Comparison of ENCODE assay signal across 18 cellular contexts in genomic region chr3:139309880-139310279, GRCh38. TPM values are rescaled to one million over a fixed set of nuclear protein-coding genes. Genes with fewer than 3 reads are reported as not detected.
DNase-seq lines count a peak whose midpoint lies in the region; ATAC-seq and TF ChIP-seq lines count a peak whose summit lies in the region.
"Had no signal": no experiment of that assay in that cellular context is flagged by ENCODE, and none has a peak within 500 bp of the region (broad histone marks: within the 10 kb centered on the region; RNA-seq: fewer than 3 reads in every experiment).

No MANE protein-coding gene starts in this region.

- H3K9me3 ChIP-seq in PC-3 (ENCODE audit: low read length), result no peaks in the 10 kb centered on the region
- no peaks in the 10 kb centered on the region for H3K9me3 ChIP-seq in trophoblast cell (ENCODE audit: insufficient read depth, low read depth, low read length)
- no peaks in the 10 kb centered on the region for H3K9me3 ChIP-seq in MM.1S (replicated peaks; ENCODE audit: insufficient read depth, low read length)
- H3K9me3 ChIP-seq: gastroesophageal sphincter had no signal

- H3K4me3 ChIP-seq in PC-3 (ENCODE audit: low read length), result no peak overlapping the region
- H3K4me3 ChIP-seq in trophoblast cell (ENCODE audit: low read depth, low read length), result no peak overlapping the region
- no peak overlapping the region for H3K4me3 ChIP-seq in MM.1S (ENCODE audit: low read length)
- H3K4me3 ChIP-seq: gastroesophageal sphincter had no signal

- H2BK12ac ChIP-seq in trophoblast cell (ENCODE audit: low read length), result no peak overlapping the region

- no peak overlapping the region for H4K12ac ChIP-seq in trophoblast cell (ENCODE audit: low read depth, low read length)

- POLR2A ChIA-PET in PC-3 (lab: Charles Lee; ENCODE audit: unreplicated experiment), result no interaction called here

- H3K18ac ChIP-seq in trophoblast cell (ENCODE audit: low read length), result no peak overlapping the region

- H3K9ac ChIP-seq in PC-3 (ENCODE audit: low read length) (peak overlapping the region; percentile 22; the same call in 1 of the 2 replicates), trophoblast cell (ENCODE audit: low read length) (no peak overlapping the region), MM.1S (ENCODE audit: low read length) (no peak overlapping the region)

- H4K8ac ChIP-seq in trophoblast cell (ENCODE audit: low read depth, low read length), result no peak overlapping the region

- H2AK5ac ChIP-seq in trophoblast cell (ENCODE audit: low read length), result no peak overlapping the region

- no peak overlapping the region for H2AFZ ChIP-seq in PC-3 (ENCODE audit: low read length)
- no peak overlapping the region for H2AFZ ChIP-seq in trophoblast cell (ENCODE audit: insufficient read depth, low read length, poor library complexity)
- no peak overlapping the region for H2AFZ ChIP-seq in MM.1S (ENCODE audit: low read length)

- H3K79me2 ChIP-seq in PC-3 (ENCODE audit: low read length) (no peaks in the 10 kb centered on the region), trophoblast cell (ENCODE audit: control insufficient read depth, insufficient read depth, low read length, poor library complexity) (no peaks in the 10 kb centered on the region), MM.1S (ENCODE audit: low read length) (no peaks in the 10 kb centered on the region)

- peak overlapping the region; percentile 73 for H3K4me2 ChIP-seq in PC-3 (ENCODE audit: low read length)
- no peak overlapping the region for H3K4me2 ChIP-seq in trophoblast cell (ENCODE audit: low read length)
- no peak overlapping the region for H3K4me2 ChIP-seq in MM.1S (ENCODE audit: low read depth, low read length)

- H4K20me1 ChIP-seq in PC-3 (ENCODE audit: low read length), result no peaks in the 10 kb centered on the region
- no peaks in the 10 kb centered on the region for H4K20me1 ChIP-seq in MM.1S (ENCODE audit: insufficient read depth, low read length)

- WGBS in trophoblast cell (ENCODE audit: extremely low coverage, insufficient coverage, insufficient read length), result no CpG with 5 or more reads among the region's 4 CpGs

- H3K14ac ChIP-seq in trophoblast cell (ENCODE audit: low read length), result no peak overlapping the region

- H3K27ac ChIP-seq in PC-3 (ENCODE audit: low read length) (peak overlapping the region; percentile 82), epithelial cell of prostate (peak overlapping the region; percentile 40), trophoblast cell (ENCODE audit: low read depth, low read length) (peak overlapping the region; percentile 50), MM.1S (ENCODE audit: low read length) (no peak overlapping the region)
- H3K27ac ChIP-seq: gastroesophageal sphincter had no signal

- peaks cover 18% of the 10 kb centered on the region for H3K79me1 ChIP-seq in trophoblast cell (ENCODE audit: low read length)

- H4K91ac ChIP-seq in trophoblast cell (ENCODE audit: low read depth, low read length), result no peak overlapping the region

- H3K9me2 ChIP-seq in PC-3 (replicated peaks; ENCODE audit: low read length) (no peaks in the 10 kb centered on the region), MM.1S (replicated peaks; ENCODE audit: insufficient read depth, low read length) (no peaks in the 10 kb centered on the region)

- H3K27me3 ChIP-seq in PC-3 (ENCODE audit: low read length) (no peaks in the 10 kb centered on the region), trophoblast cell (ENCODE audit: insufficient read depth, low read length) (no peaks in the 10 kb centered on the region), MM.1S (replicated peaks; ENCODE audit: insufficient read depth, low read length) (no peaks in the 10 kb centered on the region)

- CTCF ChIA-PET in PC-3 (lab: Charles Lee), result no interaction called here

- DNase-seq in ELR (ENCODE audit: low read depth), result peak; percentile 90
- DNase-seq in PC-3, result peak; percentile 60
- DNase-seq in epithelial cell of prostate (ENCODE audit: low read depth, low spot score), result no peak
- peak; percentile 23 to 55 for DNase-seq in trophoblast cell
- DNase-seq in NCI-H1694 treated with DMSO at 0.1 percent for 48 hours (lab: John Stamatoyannopoulos, UW), result no peak
- no peak for DNase-seq in MM.1S
- DNase-seq in cortex of kidney (lab: John Stamatoyannopoulos, UW), result no peak
- DNase-seq: activated CD4-positive, alpha-beta T cell treated with anti-CD3 and anti-CD28 coated beads for 4 hours; activated T-cell treated with anti-CD3 and anti-CD28 coated beads, Interleukin-2, amount 50 U/mL, for 4 hours; amygdala; CD4-positive, CD25-positive, alpha-beta regulatory T cell; GF-D8; NCI-H1105; stimulated activated CD4-positive, alpha-beta T cell treated with anti-CD3 and anti-CD28 coated beads, Interleukin-4, amount 100 ng/mL, for 24 hours; T-helper 17 cell had no signal

- H3K4ac ChIP-seq in trophoblast cell (ENCODE audit: low read depth, low read length), result no peak overlapping the region

- no TSS peak for BruUV-seq in PC-3 (replicated peaks; lab: Mats Ljungman, UMichigan)

- H3K4me1 ChIP-seq in PC-3 (ENCODE audit: insufficient read depth, low read length) (peaks cover 56% of the 10 kb centered on the region), trophoblast cell (ENCODE audit: control insufficient read depth in 1 of 2, insufficient read depth in 2 of 2, low read length in 2 of 2) (peaks cover 33 to 44% of the 10 kb centered on the region in 2 experiments), MM.1S (ENCODE audit: low read length) (no peaks in the 10 kb centered on the region)
- H3K4me1 ChIP-seq: gastroesophageal sphincter had no signal

- H3F3A ChIP-seq in PC-3 (ENCODE audit: low read length, unreplicated experiment) (peaks cover 3% of the 10 kb centered on the region), MM.1S (ENCODE audit: insufficient read depth, low read length) (no peaks in the 10 kb centered on the region)

- peak overlapping the region; percentile 11 for H2BK5ac ChIP-seq in trophoblast cell (ENCODE audit: low read depth, low read length, poor library complexity)

- H3K23ac ChIP-seq in trophoblast cell (ENCODE audit: low read length), result no peak overlapping the region

- TF ChIP-seq CTCF in PC-3 (conservative IDR thresholded peaks at IDR 0.05; ENCODE audit: low read depth, low read length), result no peak
- TF ChIP-seq CTCF in MM.1S (IDR thresholded peaks at IDR 0.05; ENCODE audit: low read length), result no peak

- ATAC-seq in PC-3, result peak; percentile 56
- ATAC-seq in HG02610 (IDR thresholded peaks at IDR 0.05; ENCODE audit: unreplicated experiment), result no peak
- ATAC-seq: activated T-cell treated with anti-CD3 and anti-CD28 coated beads, Interleukin-2, amount 50 U/mL, for 4 hours; gastroesophageal sphincter; stimulated activated effector memory CD8-positive, alpha-beta T cell treated with anti-CD3 and anti-CD28 coated beads, Interleukin-12 subunit alpha, Interleukin-12 subunit beta, amount 100 ng/mL, for 72 hours; T-helper 17 cell had no signal

- intact Hi-C loops in PC-3 (cut with micrococcal nuclease), result loop anchor here (2.0 kb wide), 1 partner anchor 193 kb away; no protein-coding TSS in a partner anchor

- H2BK120ac ChIP-seq in trophoblast cell (ENCODE audit: insufficient read depth, low read length, poor library complexity), result no peak overlapping the region

- no peaks in the 10 kb centered on the region for H3K36me3 ChIP-seq in PC-3 (ENCODE audit: low read depth, low read length)
- H3K36me3 ChIP-seq in trophoblast cell (ENCODE audit: control insufficient read depth in 1 of 2, insufficient read depth in 2 of 2, low read length in 2 of 2), result no peaks in the 10 kb centered on the region
- H3K36me3 ChIP-seq in MM.1S (replicated peaks; ENCODE audit: insufficient read depth, low read length), result no peaks in the 10 kb centered on the region
- H3K36me3 ChIP-seq: gastroesophageal sphincter had no signal

RNA-seq across cellular contexts. Expression of gene MRPS22, which starts 33.9 kb away (rescaled TPM):
- total RNA-seq in PC-3 (2014; rRNA removed), result 73.3 and 77.0 TPM in 2 replicates
- 54.2 and 55.0 TPM in 2 replicates for polyA plus RNA-seq in trophoblast cell (2013)

Comparison
In these comparisons a context has a peak if more than half of its experiments do, and no peak if none do; other contexts are left out.
1. DNase-seq: peak in ELR (single experiment), PC-3 (single experiment) and trophoblast cell (2 of 2); none in epithelial cell of prostate (single experiment), NCI-H1694 treated with DMSO at 0.1 percent for 48 hours (single experiment), MM.1S (single experiment) and cortex of kidney (single experiment).